8 cellular contexts compared by ENCODE assay signal in the genomic region with DNA sequence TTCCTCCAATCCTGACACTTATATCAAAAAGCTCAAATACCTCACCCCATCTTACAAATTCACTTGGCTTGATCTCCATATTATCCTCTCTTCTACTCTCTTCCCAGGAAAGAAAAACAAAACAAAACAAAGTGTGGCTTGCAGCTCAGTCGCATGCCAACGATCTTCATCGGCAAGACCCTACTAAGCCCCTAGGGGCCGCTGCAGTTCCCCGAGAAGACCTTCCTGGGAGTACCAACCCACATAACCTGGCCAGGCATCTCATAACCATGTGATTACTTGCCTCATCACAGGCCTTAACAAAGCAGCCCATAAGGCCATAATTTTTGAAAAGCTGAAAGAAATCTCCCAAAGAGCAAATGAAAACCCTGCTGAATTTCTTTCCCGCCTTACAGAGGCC.
DNase-seq lines count a peak whose midpoint lies in the region; ATAC-seq and TF ChIP-seq lines count a peak whose summit lies in the region.

No MANE protein-coding gene starts in this region.

- ATAC-seq in psoas muscle (no peak), Right ventricle myocardium inferior (no peak)

- no peak overlapping the region for H3K4me3 ChIP-seq in psoas muscle

- no peaks in the 10 kb centered on the region for H3K4me1 ChIP-seq in psoas muscle

- intact Hi-C loops in psoas muscle (cut with DNase I): no loop called here
- intact Hi-C loops in Right ventricle myocardium inferior (cut with DNase I): no loop called here

- H3K27me3 ChIP-seq in psoas muscle (ENCODE audit: insufficient read depth in 3 of 3, low read length in 2 of 3): peaks cover 0 to 2% (median 0%) of the 10 kb centered on the region in 3 donors

- DNase-seq in COLO668 (lab: John Stamatoyannopoulos, UW; ENCODE audit: unreplicated experiment): peak; percentile 39
- peak; percentile 74 for DNase-seq in HuH-7 (ENCODE audit: low spot score)
- DNase-seq in SK-MEL-5 (ENCODE audit: low read depth, low spot score): peak; percentile 71
- DNase-seq in iPS-NIHi11 (ENCODE audit: low spot score): peak; percentile 80
- no peak for DNase-seq in DMS153 treated with DMSO at 0.1 percent for 48 hours (lab: John Stamatoyannopoulos, UW; ENCODE audit: unreplicated experiment)
- no peak for DNase-seq in psoas muscle
- DNase-seq in activated CD8-positive, alpha-beta memory T cell treated with anti-CD3 and anti-CD28 coated beads, Interleukin-2, amount 50 U/mL, for 48 hours: no peak
- DNase-seq in Right ventricle myocardium inferior (ENCODE audit: missing footprints): no peak

- no peaks in the 10 kb centered on the region for H3K9me3 ChIP-seq in psoas muscle

- in situ Hi-C loops in SK-MEL-5 (cut with HindIII; ENCODE audit: low pct_unique_long_range_greater_than_20kb, low sequenced_read_pairs): no loop called here

- TF ChIP-seq CTCF in psoas muscle (IDR thresholded peaks at IDR 0.05): no peak

- H3K36me3 ChIP-seq in psoas muscle (ENCODE audit: insufficient read depth in 1 of 2, low read depth in 1 of 2): no peaks in the 10 kb centered on the region

- 52 to 67% (median 55%) methylated on average over 6 of the region's 6 CpGs for WGBS in psoas muscle, 3 donors

- H3K27ac ChIP-seq in psoas muscle: no peak overlapping the region

Comparison
In these comparisons a context has a peak if more than half of its experiments do, and no peak if none do; other contexts are left out.
1. DNase-seq: peak in COLO668 (single experiment), HuH-7 (single experiment), SK-MEL-5 (single experiment) and iPS-NIHi11 (single experiment); none in DMS153 treated with DMSO at 0.1 percent for 48 hours (single experiment), psoas muscle (0 of 2), activated CD8-positive, alpha-beta memory T cell treated with anti-CD3 and anti-CD28 coated beads, Interleukin-2, amount 50 U/mL, for 48 hours (single experiment) and Right ventricle myocardium inferior (single experiment).